In the genomic region with DNA sequence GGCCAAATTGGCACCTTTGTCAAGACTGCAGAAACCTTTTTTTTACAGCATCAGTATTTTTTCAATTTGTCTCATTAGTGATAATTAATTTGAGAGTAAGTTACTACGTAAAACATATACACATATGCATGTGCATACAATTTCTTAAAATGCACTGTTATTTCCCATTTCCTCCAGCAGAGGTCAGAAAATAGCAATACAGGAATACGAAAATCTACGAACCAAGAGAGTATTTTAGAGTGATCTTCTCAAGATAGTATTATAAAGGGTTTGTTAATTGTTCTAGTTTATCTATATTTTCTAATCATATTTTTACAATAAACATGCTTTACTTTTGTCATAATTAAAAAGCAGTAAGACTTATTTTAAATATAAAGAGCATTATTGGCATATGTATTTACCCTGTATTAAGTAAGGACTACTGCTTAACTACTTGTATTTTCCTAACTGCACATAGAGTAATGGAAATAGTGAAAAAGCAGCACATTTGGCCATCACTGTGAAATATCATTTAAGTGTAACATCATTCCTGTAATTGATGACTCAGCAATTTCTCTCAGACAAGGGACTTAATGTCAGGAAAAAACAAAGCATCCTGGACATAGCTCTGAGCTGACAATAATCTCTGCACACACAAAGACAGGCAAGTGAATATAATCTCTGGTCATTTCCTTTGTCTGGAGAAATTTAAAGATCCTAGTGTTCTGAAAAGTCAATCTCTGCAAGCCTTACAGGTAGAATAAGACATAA, we compare ENCODE assay signal across 8 cellular contexts. TPM values are rescaled to one million over a fixed set of nuclear protein-coding genes. Genes with fewer than 3 reads are reported as not detected.
A peak's percentile ranks its signal among the peaks of the same experiment; 100 is the strongest.
DNase-seq lines count a peak whose midpoint lies in the region; ATAC-seq, FAIRE-seq and TF ChIP-seq lines count a peak whose summit lies in the region.

No MANE protein-coding gene starts in this region.

- intact Hi-C loops in CD8-positive, alpha-beta T cell (cut with DNase I, micrococcal nuclease) = loop anchor here (2.0 kb wide), 1 partner anchor 408 kb away; no protein-coding TSS in a partner anchor
- intact Hi-C loops in activated CD4-positive, alpha-beta memory T cell treated with anti-CD3 and anti-CD28 coated beads for 36 hours (cut with micrococcal nuclease) = loop anchor here (5.0 kb wide), 1 partner anchor 406 kb away; no protein-coding TSS in a partner anchor

- H3K36me3 ChIP-seq in CD8-positive, alpha-beta T cell (ENCODE audit: insufficient read depth, low read length) = no peaks in the 10 kb centered on the region
- H3K36me3 ChIP-seq in effector memory CD4-positive, alpha-beta T cell (ENCODE audit: control insufficient read depth, insufficient read depth, low read length) = no peaks in the 10 kb centered on the region

- no peak for DNase-seq in CD8-positive, alpha-beta T cell
- DNase-seq in HTR-8/SVneo (ENCODE audit: insufficient read length, low spot score) = no peak
- DNase-seq in left kidney (ENCODE audit: low read depth, low spot score) = peak; percentile 27
- no peak for DNase-seq in effector memory CD4-positive, alpha-beta T cell
- no peak for DNase-seq in activated CD4-positive, alpha-beta memory T cell treated with anti-CD3 and anti-CD28 coated beads for 36 hours
- DNase-seq in NCI-H1048 (lab: John Stamatoyannopoulos, UW) = no peak
- DNase-seq in stimulated activated naive B cell treated with anti-CD40 and anti-IgM and Interleukin-4, amounts not matched to agents 10 μg/mL and 1 μg/mL and 100 μg/mL, for 72 hours = no peak

- H3K4me3 Mint-ChIP-seq in CD8-positive, alpha-beta T cell = no peak overlapping the region
- no peak overlapping the region for H3K4me3 Mint-ChIP-seq in activated CD4-positive, alpha-beta memory T cell treated with anti-CD3 and anti-CD28 coated beads for 36 hours
- no peak overlapping the region for H3K4me3 Mint-ChIP-seq in stimulated activated naive B cell treated with anti-CD40 and anti-IgM and Interleukin-4, amounts not matched to agents 10 μg/mL and 1 μg/mL and 100 μg/mL, for 72 hours

- no peaks in the 10 kb centered on the region for H3K4me1 ChIP-seq in CD8-positive, alpha-beta T cell (ENCODE audit: insufficient read depth, low read length)
- H3K4me1 ChIP-seq in effector memory CD4-positive, alpha-beta T cell (ENCODE audit: control insufficient read depth, insufficient read depth, low read length, poor library complexity, severe bottlenecking) = no peaks in the 10 kb centered on the region

- no peak for ATAC-seq in CD8-positive, alpha-beta T cell
- no peak for ATAC-seq in stimulated activated naive B cell treated with anti-CD40 and anti-IgM and Interleukin-4, amounts not matched to agents 10 μg/mL and 1 μg/mL and 100 μg/mL, for 72 hours (replicated peaks)

- H3K27ac ChIP-seq in CD8-positive, alpha-beta T cell (ENCODE audit: low read depth, low read length) = no peak overlapping the region
- no peak overlapping the region for H3K27ac ChIP-seq in effector memory CD4-positive, alpha-beta T cell (ENCODE audit: insufficient read depth, low read length, poor library complexity, severe bottlenecking)

- peak; percentile 65 for TF ChIP-seq CTCF in CD8-positive, alpha-beta T cell (IDR thresholded peaks at IDR 0.05)
- TF ChIP-seq CTCF in WI38 (IDR thresholded peaks at IDR 0.05; ENCODE audit: low read depth, low read length) = peak; percentile 45; the same call in 1 of the 2 replicates

- no peaks in the 10 kb centered on the region for H3K4me1 Mint-ChIP-seq in CD8-positive, alpha-beta T cell (ENCODE audit: low read depth)
- no peaks in the 10 kb centered on the region for H3K4me1 Mint-ChIP-seq in activated CD4-positive, alpha-beta memory T cell treated with anti-CD3 and anti-CD28 coated beads for 36 hours (ENCODE audit: low read depth)
- H3K4me1 Mint-ChIP-seq in stimulated activated naive B cell treated with anti-CD40 and anti-IgM and Interleukin-4, amounts not matched to agents 10 μg/mL and 1 μg/mL and 100 μg/mL, for 72 hours = no peaks in the 10 kb centered on the region

- no peaks in the 10 kb centered on the region for H3K27me3 Mint-ChIP-seq in CD8-positive, alpha-beta T cell (ENCODE audit: low read depth)
- H3K27me3 Mint-ChIP-seq in activated CD4-positive, alpha-beta memory T cell treated with anti-CD3 and anti-CD28 coated beads for 36 hours = peaks cover 2% of the 10 kb centered on the region
- H3K27me3 Mint-ChIP-seq in stimulated activated naive B cell treated with anti-CD40 and anti-IgM and Interleukin-4, amounts not matched to agents 10 μg/mL and 1 μg/mL and 100 μg/mL, for 72 hours = peaks cover 0 to 25% of the 10 kb centered on the region in 2 donors

- H3K27ac Mint-ChIP-seq in CD8-positive, alpha-beta T cell = no peak overlapping the region
- H3K27ac Mint-ChIP-seq in activated CD4-positive, alpha-beta memory T cell treated with anti-CD3 and anti-CD28 coated beads for 36 hours = no peak overlapping the region
- H3K27ac Mint-ChIP-seq in stimulated activated naive B cell treated with anti-CD40 and anti-IgM and Interleukin-4, amounts not matched to agents 10 μg/mL and 1 μg/mL and 100 μg/mL, for 72 hours = no peak overlapping the region

- POLR2A ChIA-PET in CD8-positive, alpha-beta T cell (lab: Charles Lee) = no interaction called here
- POLR2A ChIA-PET in activated CD4-positive, alpha-beta memory T cell treated with anti-CD3 and anti-CD28 coated beads for 36 hours (lab: Charles Lee) = no interaction called here

- no peaks in the 10 kb centered on the region for H3K36me3 Mint-ChIP-seq in CD8-positive, alpha-beta T cell
- no peaks in the 10 kb centered on the region for H3K36me3 Mint-ChIP-seq in activated CD4-positive, alpha-beta memory T cell treated with anti-CD3 and anti-CD28 coated beads for 36 hours
- H3K36me3 Mint-ChIP-seq in stimulated activated naive B cell treated with anti-CD40 and anti-IgM and Interleukin-4, amounts not matched to agents 10 μg/mL and 1 μg/mL and 100 μg/mL, for 72 hours = no peaks in the 10 kb centered on the region

- CTCF ChIA-PET in CD8-positive, alpha-beta T cell (lab: Charles Lee) = interaction anchor here (0.6 to 2.1 kb wide), 4 partner anchors 22 to 1188 kb away, joined by 3 to 7 read pairs (median 3); no protein-coding TSS in a partner anchor
- CTCF ChIA-PET in activated CD4-positive, alpha-beta memory T cell treated with anti-CD3 and anti-CD28 coated beads for 36 hours (lab: Charles Lee) = interaction anchor here (0.9 to 1.1 kb wide), 2 partner anchors 8 to 409 kb away, joined by 3 to 4 read pairs; no protein-coding TSS in a partner anchor

- no peak overlapping the region for H3K4me3 ChIP-seq in CD8-positive, alpha-beta T cell (ENCODE audit: low read depth, low read length)
- no peak overlapping the region for H3K4me3 ChIP-seq in WI38 (ENCODE audit: low read depth, low read length)
- no peak overlapping the region for H3K4me3 ChIP-seq in effector memory CD4-positive, alpha-beta T cell (ENCODE audit: insufficient read depth, low read depth, low read length, poor library complexity, severe bottlenecking)

- H3K9me3 ChIP-seq in CD8-positive, alpha-beta T cell (ENCODE audit: low read length) = no peaks in the 10 kb centered on the region
- no peaks in the 10 kb centered on the region for H3K9me3 ChIP-seq in effector memory CD4-positive, alpha-beta T cell (ENCODE audit: control insufficient read depth, low read length)

- FAIRE-seq in HTR-8/SVneo (lab: Jason Lieb, UNC) = peak; percentile 13

- H3K27me3 ChIP-seq in CD8-positive, alpha-beta T cell (ENCODE audit: insufficient read depth, low read length) = no peaks in the 10 kb centered on the region
- no peaks in the 10 kb centered on the region for H3K27me3 ChIP-seq in effector memory CD4-positive, alpha-beta T cell (replicated peaks; ENCODE audit: control insufficient read depth, insufficient read depth, low read length, poor library complexity, severe bottlenecking)

- H3K9me3 Mint-ChIP-seq in CD8-positive, alpha-beta T cell = no peaks in the 10 kb centered on the region
- H3K9me3 Mint-ChIP-seq in activated CD4-positive, alpha-beta memory T cell treated with anti-CD3 and anti-CD28 coated beads for 36 hours = no peaks in the 10 kb centered on the region
- H3K9me3 Mint-ChIP-seq in stimulated activated naive B cell treated with anti-CD40 and anti-IgM and Interleukin-4, amounts not matched to agents 10 μg/mL and 1 μg/mL and 100 μg/mL, for 72 hours = no peaks in the 10 kb centered on the region

RNA-seq across cellular contexts. Expression of gene MAOB, which starts 45.6 kb away (rescaled TPM):
- not detected for total RNA-seq in CD8-positive, alpha-beta T cell
- under 1 TPM; 0.19 to 0.27 TPM for total RNA-seq in activated CD4-positive, alpha-beta memory T cell treated with anti-CD3 and anti-CD28 coated beads for 36 hours
